ENCODE assay signal across 27 cellular contexts in the genomic region with DNA sequence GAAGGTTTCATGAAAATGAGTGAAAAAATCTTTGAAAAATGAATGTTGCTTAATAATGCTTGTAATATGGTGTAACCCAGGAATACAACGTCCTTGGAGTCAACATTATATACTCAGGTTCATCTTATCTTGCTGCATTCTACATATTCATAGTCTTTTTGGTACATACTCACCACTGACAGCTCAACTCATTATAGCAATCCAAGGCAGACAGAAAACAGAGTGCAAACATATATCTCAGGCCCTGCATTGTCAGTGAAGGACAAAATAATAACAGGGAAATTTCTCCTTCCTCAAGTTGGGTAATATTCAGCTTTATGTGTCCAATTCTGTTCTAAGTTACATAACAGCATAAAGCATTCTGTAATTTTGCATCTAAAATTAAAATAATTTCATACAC.
DNase-seq lines count a peak whose midpoint lies in the region; TF ChIP-seq lines count a peak whose summit lies in the region.
"Had no signal": no experiment of that assay in that cellular context is flagged by ENCODE, and none has a peak within 500 bp of the region (broad histone marks: within the 10 kb centered on the region; RNA-seq: fewer than 3 reads in every experiment).

No MANE protein-coding gene starts in this region.

- no peaks in the 10 kb centered on the region for H3K9me2 ChIP-seq in neural cell (ENCODE audit: insufficient read depth, low read length)

- no peaks in the 10 kb centered on the region for H3K9me3 ChIP-seq in neural cell (ENCODE audit: low read length)
- H3K9me3 ChIP-seq: A549; BE2C; BLaER1; BLaER1 treated with 17β-estradiol and CSF1 and Interleukin-3, amounts not matched to agents 10 nM and 100 nM; Caco-2 had no signal

- H3K9ac ChIP-seq in neural cell (ENCODE audit: low read length), result no peak overlapping the region
- H3K9ac ChIP-seq: BLaER1; BLaER1 treated with 17β-estradiol and CSF1 and Interleukin-3, amounts not matched to agents 10 nM and 100 nM had no signal

- no peaks in the 10 kb centered on the region for H3K36me3 ChIP-seq in neural cell (ENCODE audit: insufficient read depth, low read length)
- H3K36me3 ChIP-seq: BE2C; BLaER1; BLaER1 treated with 17β-estradiol and CSF1 and Interleukin-3, amounts not matched to agents 10 nM and 100 nM had no signal

- H3K4me3 ChIP-seq in neural cell (ENCODE audit: low read length), result no peak overlapping the region
- H3K4me3 ChIP-seq: A549; BLaER1; BLaER1 treated with 17β-estradiol and CSF1 and Interleukin-3, amounts not matched to agents 10 nM and 100 nM had no signal

- H3K4me2 ChIP-seq in neural cell (ENCODE audit: low read length), result no peak overlapping the region
- H3K4me2 ChIP-seq: A549; BLaER1; BLaER1 treated with 17β-estradiol and CSF1 and Interleukin-3, amounts not matched to agents 10 nM and 100 nM had no signal

- no peak for TF ChIP-seq RAD21 in neural cell (conservative IDR thresholded peaks at IDR 0.05)

- H3K79me2 ChIP-seq in neural cell (replicated peaks; ENCODE audit: insufficient read depth, low read length), result no peaks in the 10 kb centered on the region

- no peak overlapping the region for H3K27ac ChIP-seq in neural cell (ENCODE audit: low read length)
- H3K27ac ChIP-seq: 22Rv1; A549; BLaER1; BLaER1 treated with 17β-estradiol and CSF1 and Interleukin-3, amounts not matched to agents 10 nM and 100 nM; C4-2B had no signal

- H4K20me1 ChIP-seq in neural cell (ENCODE audit: insufficient read depth), result no peaks in the 10 kb centered on the region
- H4K20me1 ChIP-seq: BLaER1; BLaER1 treated with 17β-estradiol and CSF1 and Interleukin-3, amounts not matched to agents 10 nM and 100 nM had no signal

- H2AFZ ChIP-seq in neural cell (ENCODE audit: low read depth, low read length), result no peak overlapping the region

- peak; percentile 86 for TF ChIP-seq EP300 in neural cell (conservative IDR thresholded peaks at IDR 0.05; ENCODE audit: poor library complexity, severe bottlenecking)

- DNase-seq in occipital lobe (lab: John Stamatoyannopoulos, UW), result no peak
- DNase-seq: 8988T; ACHN; AML-193; BE2C; C1 segment of cervical spinal cord; Caco-2; Calu3; CD4-positive, alpha-beta memory T cell; CD4-positive, alpha-beta T cell; CD4-positive, CD25-positive, alpha-beta regulatory T cell; CD8-positive, alpha-beta memory T cell; CD8-positive, alpha-beta T cell; COR-L47; DMS 273 treated with DMSO at 0.1 percent for 48 hours; DMS153; DMS53; DMS79; DMS79 treated with DMSO at 0.1 percent for 48 hours; DND-41; EL had no signal

- no peak for TF ChIP-seq CTCF in neural cell (IDR thresholded peaks at IDR 0.05; ENCODE audit: poor library complexity, severe bottlenecking)

- H3K27me3 ChIP-seq in neural cell (ENCODE audit: insufficient read depth, low read depth, low read length), result no peaks in the 10 kb centered on the region
- H3K27me3 ChIP-seq: BE2C; BLaER1; BLaER1 treated with 17β-estradiol and CSF1 and Interleukin-3, amounts not matched to agents 10 nM and 100 nM had no signal

- H3F3A ChIP-seq in neural cell (ENCODE audit: insufficient read depth, low read length, poor library complexity, severe bottlenecking), result no peaks in the 10 kb centered on the region

TF ChIP-seq in neural cell, 6 proteins besides CTCF, POLR2A, EP300 and RAD21:
- TF ChIP-seq, protein P1, sequence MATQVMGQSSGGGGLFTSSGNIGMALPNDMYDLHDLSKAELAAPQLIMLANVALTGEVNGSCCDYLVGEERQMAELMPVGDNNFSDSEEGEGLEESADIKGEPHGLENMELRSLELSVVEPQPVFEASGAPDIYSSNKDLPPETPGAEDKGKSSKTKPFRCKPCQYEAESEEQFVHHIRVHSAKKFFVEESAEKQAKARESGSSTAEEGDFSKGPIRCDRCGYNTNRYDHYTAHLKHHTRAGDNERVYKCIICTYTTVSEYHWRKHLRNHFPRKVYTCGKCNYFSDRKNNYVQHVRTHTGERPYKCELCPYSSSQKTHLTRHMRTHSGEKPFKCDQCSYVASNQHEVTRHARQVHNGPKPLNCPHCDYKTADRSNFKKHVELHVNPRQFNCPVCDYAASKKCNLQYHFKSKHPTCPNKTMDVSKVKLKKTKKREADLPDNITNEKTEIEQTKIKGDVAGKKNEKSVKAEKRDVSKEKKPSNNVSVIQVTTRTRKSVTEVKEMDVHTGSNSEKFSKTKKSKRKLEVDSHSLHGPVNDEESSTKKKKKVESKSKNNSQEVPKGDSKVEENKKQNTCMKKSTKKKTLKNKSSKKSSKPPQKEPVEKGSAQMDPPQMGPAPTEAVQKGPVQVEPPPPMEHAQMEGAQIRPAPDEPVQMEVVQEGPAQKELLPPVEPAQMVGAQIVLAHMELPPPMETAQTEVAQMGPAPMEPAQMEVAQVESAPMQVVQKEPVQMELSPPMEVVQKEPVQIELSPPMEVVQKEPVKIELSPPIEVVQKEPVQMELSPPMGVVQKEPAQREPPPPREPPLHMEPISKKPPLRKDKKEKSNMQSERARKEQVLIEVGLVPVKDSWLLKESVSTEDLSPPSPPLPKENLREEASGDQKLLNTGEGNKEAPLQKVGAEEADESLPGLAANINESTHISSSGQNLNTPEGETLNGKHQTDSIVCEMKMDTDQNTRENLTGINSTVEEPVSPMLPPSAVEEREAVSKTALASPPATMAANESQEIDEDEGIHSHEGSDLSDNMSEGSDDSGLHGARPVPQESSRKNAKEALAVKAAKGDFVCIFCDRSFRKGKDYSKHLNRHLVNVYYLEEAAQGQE (IDR thresholded peaks at IDR 0.05; ENCODE audit: borderline replicate concordance), result peak; percentile 30
- TF ChIP-seq TAF1 (IDR thresholded peaks at IDR 0.05; ENCODE audit: low read depth) (no peak), POLR2AphosphoS5 (IDR thresholded peaks at IDR 0.05) (peak; percentile 60)
TF ChIP-seq in neural cell: peak in this region for 2.
